ENCODE assay signal across 29 cellular contexts in genomic region chr9:93246526-93246925, GRCh38.
"Had no signal": no experiment of that assay in that cellular context is flagged by ENCODE, and none has a peak within 500 bp of the region (broad histone marks: within the 10 kb centered on the region; RNA-seq: fewer than 3 reads in every experiment).

No MANE protein-coding gene starts in this region.

- H3K4me3 ChIP-seq: Peyer's patch had no signal

- H3K9me3 ChIP-seq: Peyer's patch had no signal

- H3K4me3 Mint-ChIP-seq: activated CD4-positive, alpha-beta memory T cell treated with anti-CD3 and anti-CD28 coated beads for 36 hours; activated CD4-positive, alpha-beta T cell treated with anti-CD3 and anti-CD28 coated beads for 36 hours; activated CD4-positive, alpha-beta T cell treated with anti-CD3 and anti-CD28 coated beads, Interleukin-2, amount 10 ng/mL, durations not matched to agents 7 days and 5 days; activated CD8-positive, alpha-beta memory T cell treated with anti-CD3 and anti-CD28 coated beads, Interleukin-2, amount 10 ng/mL, durations not matched to agents 7 days and 5 days; activated naive CD4-positive, alpha-beta T cell treated with anti-CD3 and anti-CD28 coated beads, Interleukin-2, amount 10 ng/mL, durations not matched to agents 7 days and 5 days; activated naive CD8-positive, alpha-beta T cell; activated naive CD8-positive, alpha-beta T cell treated with anti-CD3 and anti-CD28 coated beads, Interleukin-2, amount 50 U/mL, for 24 hours had no signal

- H3K36me3 Mint-ChIP-seq: activated CD4-positive, alpha-beta memory T cell treated with anti-CD3 and anti-CD28 coated beads for 36 hours; activated CD8-positive, alpha-beta memory T cell treated with anti-CD3 and anti-CD28 coated beads, Interleukin-2, amount 10 ng/mL, durations not matched to agents 7 days and 5 days; activated naive CD4-positive, alpha-beta T cell treated with anti-CD3 and anti-CD28 coated beads, Interleukin-2, amount 10 ng/mL, durations not matched to agents 7 days and 5 days; activated naive CD8-positive, alpha-beta T cell had no signal

- H3K27me3 Mint-ChIP-seq: activated CD4-positive, alpha-beta memory T cell treated with anti-CD3 and anti-CD28 coated beads for 36 hours; activated CD4-positive, alpha-beta T cell treated with anti-CD3 and anti-CD28 coated beads for 36 hours; activated CD4-positive, alpha-beta T cell treated with anti-CD3 and anti-CD28 coated beads, Interleukin-2, amount 10 ng/mL, durations not matched to agents 7 days and 5 days; activated naive CD8-positive, alpha-beta T cell; activated naive CD8-positive, alpha-beta T cell treated with anti-CD3 and anti-CD28 coated beads, Interleukin-2, amount 50 U/mL, for 24 hours had no signal

- H3K36me3 ChIP-seq: brain microvascular endothelial cell had no signal

- DNase-seq: activated CD4-positive, alpha-beta memory T cell treated with anti-CD3 and anti-CD28 coated beads for 36 hours; activated CD4-positive, alpha-beta T cell treated with anti-CD3 and anti-CD28 coated beads for 36 hours; activated CD4-positive, alpha-beta T cell treated with anti-CD3 and anti-CD28 coated beads, Interleukin-2, amount 10 ng/mL, durations not matched to agents 7 days and 5 days; activated CD8-positive, alpha-beta memory T cell treated with anti-CD3 and anti-CD28 coated beads, Interleukin-2, amount 10 ng/mL, durations not matched to agents 7 days and 5 days; activated CD8-positive, alpha-beta memory T cell treated with anti-CD3 and anti-CD28 coated beads, Interleukin-2, amount 50 U/mL, for 48 hours; activated effector memory CD4-positive, alpha-beta T cell treated with Interleukin-2 at 50 U/mL for 16 hours; activated naive CD4-positive, alpha-beta T cell treated with anti-CD3 and anti-CD28 coated beads, Interleukin-2, amount 10 ng/mL, durations not matched to agents 7 days and 5 days; activated naive CD8-positive, alpha-beta T cell treated with anti-CD3 and anti-CD28 coated beads, Interleukin-2, amount 50 U/mL, for 24 hours; activated T-cell treated with anti-CD3 and anti-CD28 coated beads, Interleukin-2, amount 50 U/mL, for 48 hours; anterior cingulate cortex; brain microvascular endothelial cell; Karpas-422; KBM-7; NCI-H1105; NCI-H1417 treated with DMSO at 0.1 percent for 48 hours; NCI-H1930; NCI-H2081 treated with DMSO at 0.1 percent for 48 hours; NCI-H226; NCI-H446 treated with DMSO at 0.1 percent for 48 hours; NCI-H524; NK-92 treated with Interleukin-12 subunit alpha and Interleukin-12 subunit beta, amount 100 ng/mL, for 24 hours; PC-3; Peyer's patch; RPMI8226; SW 1271; T-helper 1 cell; T1000; WERI-Rb-1 had no signal

- ATAC-seq: activated CD4-positive, alpha-beta T cell treated with anti-CD3 and anti-CD28 coated beads for 36 hours; activated CD8-positive, alpha-beta memory T cell treated with anti-CD3 and anti-CD28 coated beads, Interleukin-2, amount 10 ng/mL, durations not matched to agents 7 days and 5 days; activated naive CD8-positive, alpha-beta T cell treated with anti-CD3 and anti-CD28 coated beads, Interleukin-2, amount 50 U/mL, for 24 hours; PC-3 had no signal

- H3K27ac ChIP-seq: brain microvascular endothelial cell, Peyer's patch, WERI-Rb-1 had no signal

- H3K27ac Mint-ChIP-seq: activated CD4-positive, alpha-beta memory T cell treated with anti-CD3 and anti-CD28 coated beads for 36 hours; activated CD4-positive, alpha-beta T cell treated with anti-CD3 and anti-CD28 coated beads for 36 hours; activated CD4-positive, alpha-beta T cell treated with anti-CD3 and anti-CD28 coated beads, Interleukin-2, amount 10 ng/mL, durations not matched to agents 7 days and 5 days; activated CD8-positive, alpha-beta memory T cell treated with anti-CD3 and anti-CD28 coated beads, Interleukin-2, amount 10 ng/mL, durations not matched to agents 7 days and 5 days; activated naive CD4-positive, alpha-beta T cell treated with anti-CD3 and anti-CD28 coated beads, Interleukin-2, amount 10 ng/mL, durations not matched to agents 7 days and 5 days; activated naive CD8-positive, alpha-beta T cell; activated naive CD8-positive, alpha-beta T cell treated with anti-CD3 and anti-CD28 coated beads, Interleukin-2, amount 50 U/mL, for 24 hours had no signal

- H3K4me1 Mint-ChIP-seq: activated CD4-positive, alpha-beta T cell treated with anti-CD3 and anti-CD28 coated beads for 36 hours; activated CD4-positive, alpha-beta T cell treated with anti-CD3 and anti-CD28 coated beads, Interleukin-2, amount 10 ng/mL, durations not matched to agents 7 days and 5 days; activated CD8-positive, alpha-beta memory T cell treated with anti-CD3 and anti-CD28 coated beads, Interleukin-2, amount 10 ng/mL, durations not matched to agents 7 days and 5 days; activated naive CD4-positive, alpha-beta T cell treated with anti-CD3 and anti-CD28 coated beads, Interleukin-2, amount 10 ng/mL, durations not matched to agents 7 days and 5 days; activated naive CD8-positive, alpha-beta T cell treated with anti-CD3 and anti-CD28 coated beads, Interleukin-2, amount 50 U/mL, for 24 hours had no signal

- H3K9me3 Mint-ChIP-seq: activated CD4-positive, alpha-beta memory T cell treated with anti-CD3 and anti-CD28 coated beads for 36 hours; activated CD4-positive, alpha-beta T cell treated with anti-CD3 and anti-CD28 coated beads, Interleukin-2, amount 10 ng/mL, durations not matched to agents 7 days and 5 days; activated naive CD4-positive, alpha-beta T cell treated with anti-CD3 and anti-CD28 coated beads, Interleukin-2, amount 10 ng/mL, durations not matched to agents 7 days and 5 days; activated naive CD8-positive, alpha-beta T cell treated with anti-CD3 and anti-CD28 coated beads, Interleukin-2, amount 50 U/mL, for 24 hours had no signal

- H3K27me3 ChIP-seq: brain microvascular endothelial cell, Peyer's patch had no signal
